16 cellular contexts compared by ENCODE assay signal in the genomic region with DNA sequence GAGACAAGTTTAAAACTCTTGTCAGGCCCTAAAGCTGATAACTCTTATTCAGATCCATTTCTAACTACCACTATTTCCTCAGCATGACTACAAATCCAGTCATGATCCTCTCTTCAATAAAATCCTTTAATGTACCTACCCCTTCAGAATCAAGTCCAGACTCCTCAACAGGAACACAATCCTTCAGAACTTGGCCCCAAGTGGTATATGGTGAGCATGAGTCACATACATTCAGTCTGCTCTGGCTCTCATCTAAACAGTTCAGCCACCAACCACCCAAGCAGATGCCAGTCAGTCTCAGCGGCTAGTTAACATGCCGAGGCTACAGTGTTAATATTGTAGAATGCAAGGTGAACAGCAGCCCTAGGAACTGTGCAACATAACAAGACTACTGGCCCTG. TPM values are rescaled to one million over a fixed set of nuclear protein-coding genes. Genes with fewer than 3 reads are reported as not detected.
DNase-seq lines count a peak whose midpoint lies in the region; ATAC-seq and TF ChIP-seq lines count a peak whose summit lies in the region.
"Had no signal": no experiment of that assay in that cellular context is flagged by ENCODE, and none has a peak within 500 bp of the region (broad histone marks: within the 10 kb centered on the region; RNA-seq: fewer than 3 reads in every experiment).

No MANE protein-coding gene starts in this region.

- no peaks in the 10 kb centered on the region for H3K4me1 ChIP-seq in RWPE2 (ENCODE audit: insufficient read depth, poor library complexity, severe bottlenecking)

- H3K9me3 Mint-ChIP-seq in osteocyte (ENCODE audit: unreplicated experiment): no peaks in the 10 kb centered on the region
- H3K9me3 Mint-ChIP-seq: activated naive CD4-positive, alpha-beta T cell treated with anti-CD3 and anti-CD28 coated beads, Interleukin-2, amount 10 ng/mL, durations not matched to agents 7 days and 5 days; activated T-cell treated with anti-CD3 and anti-CD28 coated beads, Interleukin-2, amount 50 U/mL, for 24 hours; IgD-negative memory B cell had no signal

- H3K27ac Mint-ChIP-seq in osteocyte (ENCODE audit: unreplicated experiment): peak overlapping the region; percentile 32
- H3K27ac Mint-ChIP-seq: B cell, IgD-negative memory B cell had no signal

- peak; percentile 79 for ATAC-seq in RWPE2 (ENCODE audit: low read depth)

- DNase-seq in HK-2 (ENCODE audit: unreplicated experiment) (peak; percentile 4), RWPE2 (ENCODE audit: low spot score) (no peak), epithelial cell of prostate (ENCODE audit: low read depth, low spot score) (peak; percentile 88), osteocyte (ENCODE audit: extremely low spot score, unreplicated experiment) (no peak), NCI-H1436 treated with DMSO at 0.1 percent for 48 hours (lab: John Stamatoyannopoulos, UW) (no peak), NCI-H526 treated with DMSO at 0.1 percent for 48 hours (lab: John Stamatoyannopoulos, UW) (no peak)
- no peak for DNase-seq in stimulated activated CD4-positive, alpha-beta T cell treated with anti-CD3 and anti-CD28 coated beads, Interleukin-4, amount 100 ng/mL, for 1 hour
- DNase-seq: activated naive CD4-positive, alpha-beta T cell treated with anti-CD3 and anti-CD28 coated beads, Interleukin-2, amount 10 ng/mL, durations not matched to agents 7 days and 5 days; activated T-cell treated with anti-CD3 and anti-CD28 coated beads, Interleukin-2, amount 50 U/mL, for 24 hours; NCI-H526; OCI-M1; SK-N-SH; stimulated activated CD4-positive, alpha-beta T cell treated with anti-CD3 and anti-CD28 coated beads, Interleukin-2, amount 100 ng/mL, for 48 hours had no signal

- no peaks in the 10 kb centered on the region for H3K27me3 ChIP-seq in RWPE2 (ENCODE audit: insufficient read depth, poor library complexity, severe bottlenecking)

- peaks cover 42% of the 10 kb centered on the region for H3K36me3 Mint-ChIP-seq in osteocyte (ENCODE audit: unreplicated experiment)

- H3K27ac ChIP-seq in RWPE2 (ENCODE audit: poor library complexity, severe bottlenecking): peak overlapping the region; percentile 18
- H3K27ac ChIP-seq in epithelial cell of prostate: peak overlapping the region; percentile 68
- H3K27ac ChIP-seq: thoracic aorta had no signal

- peaks cover 88% of the 10 kb centered on the region for H3K36me3 ChIP-seq in RWPE2 (ENCODE audit: low read depth)

- no peaks in the 10 kb centered on the region for H3K9me3 ChIP-seq in RWPE2 (ENCODE audit: severe bottlenecking)
- H3K9me3 ChIP-seq: SK-N-SH, thoracic aorta had no signal

- H3K4me3 ChIP-seq in RWPE2 (ENCODE audit: severe bottlenecking): no peak overlapping the region
- H3K4me3 ChIP-seq: thoracic aorta had no signal

- no peak overlapping the region for H3K4me3 Mint-ChIP-seq in osteocyte (ENCODE audit: unreplicated experiment)
- H3K4me3 Mint-ChIP-seq: activated naive CD4-positive, alpha-beta T cell treated with anti-CD3 and anti-CD28 coated beads, Interleukin-2, amount 10 ng/mL, durations not matched to agents 7 days and 5 days; activated T-cell treated with anti-CD3 and anti-CD28 coated beads, Interleukin-2, amount 50 U/mL, for 24 hours; B cell; IgD-negative memory B cell had no signal

- no peaks in the 10 kb centered on the region for H3K27me3 Mint-ChIP-seq in osteocyte (ENCODE audit: unreplicated experiment)
- H3K27me3 Mint-ChIP-seq: activated naive CD4-positive, alpha-beta T cell treated with anti-CD3 and anti-CD28 coated beads, Interleukin-2, amount 10 ng/mL, durations not matched to agents 7 days and 5 days; activated T-cell treated with anti-CD3 and anti-CD28 coated beads, Interleukin-2, amount 50 U/mL, for 24 hours; B cell; IgD-negative memory B cell had no signal

- TF ChIP-seq CTCF in RWPE2 (IDR thresholded peaks at IDR 0.05; ENCODE audit: poor library complexity, severe bottlenecking) (no peak), osteocyte (IDR thresholded peaks at IDR 0.05) (no peak)

- peaks cover 6% of the 10 kb centered on the region for H3K4me1 Mint-ChIP-seq in osteocyte (ENCODE audit: unreplicated experiment)
- H3K4me1 Mint-ChIP-seq: activated naive CD4-positive, alpha-beta T cell treated with anti-CD3 and anti-CD28 coated beads, Interleukin-2, amount 10 ng/mL, durations not matched to agents 7 days and 5 days; B cell had no signal

RNA-seq across cellular contexts. Expression of a gene that starts 9.7 kb away (rescaled TPM):
- 19.2 and 21.2 TPM in 2 replicates for total RNA-seq in osteocyte

RNA-seq across cellular contexts. Expression of a gene that starts 30.5 kb away (rescaled TPM):
- total RNA-seq in osteocyte: 7.6 and 8.0 TPM in 2 replicates

Comparison
In these comparisons a context has a peak if more than half of its experiments do, and no peak if none do; other contexts are left out.
1. DNase-seq: peak in HK-2 (single experiment) and epithelial cell of prostate (single experiment); none in RWPE2 (single experiment), osteocyte (single experiment), NCI-H1436 treated with DMSO at 0.1 percent for 48 hours (single experiment), stimulated activated CD4-positive, alpha-beta T cell treated with anti-CD3 and anti-CD28 coated beads, Interleukin-4, amount 100 ng/mL, for 1 hour (single experiment) and NCI-H526 treated with DMSO at 0.1 percent for 48 hours (single experiment).